In genomic region chr2:197705143-197705911, GRCh38 we compare ENCODE assay signal across 1 cellular context.
A peak's percentile ranks its signal among the peaks of the same experiment; 100 is the strongest.
TF ChIP-seq lines count a peak whose summit lies in the region.

Gene MARS2 (plus strand): TSS chr2:197705369. CDS start chr2:197705406, 37 bp downstream.

TF ChIP-seq in K562, 482 proteins besides CTCF, POLR2A, EP300 and RAD21 (continued from another document and continues in another):
- TF ChIP-seq ARID4B (CRISPR knock-in tag; IDR thresholded peaks at IDR 0.05) (peak; percentile 94), HMGN3 (IDR thresholded peaks at IDR 0.05; ENCODE audit: borderline replicate concordance, extremely low read depth, insufficient read length, low read depth, low read length) (no peak), ZNF175 (CRISPR knock-in tag; IDR thresholded peaks at IDR 0.05; ENCODE audit: low read depth) (0 out of 2 replicates have a peak, but pooled peaks have one; percentile 49), SUPT5H (IDR thresholded peaks at IDR 0.05) (peak; percentile 69; the same call in 1 of the 2 replicates), CTBP1 (IDR thresholded peaks at IDR 0.05; ENCODE audit: borderline replicate concordance) (peak; percentile 56; the same call in 1 of the 2 replicates), E2F6 (IDR thresholded peaks at IDR 0.05; ENCODE audit: borderline replicate concordance in 1 of 2, extremely low read depth in 1 of 2, insufficient read depth in 1 of 2, insufficient read length in 1 of 2, low read depth in 1 of 2, low read length in 1 of 2, poor library complexity in 1 of 2, severe bottlenecking in 1 of 2) (peak in 1 of 2 experiments; percentile 82), NRF1 (conservative IDR thresholded peaks at IDR 0.05 in 1 of 2, IDR thresholded peaks at IDR 0.05 in 1 of 2) (peak; percentile 93 to 94), RBFOX2 (IDR thresholded peaks at IDR 0.05; ENCODE audit: low read depth, low read length) (peak; percentile 82), ETS1 (conservative IDR thresholded peaks at IDR 0.05; ENCODE audit: control insufficient read depth, low read depth, low read length) (peak; percentile 34; the same call in 1 of the 2 replicates), THRA (IDR thresholded peaks at IDR 0.05) (no peak), TAF1 (IDR thresholded peaks at IDR 0.05; ENCODE audit: control insufficient read depth, extremely low read depth, insufficient read depth, low read length, severe bottlenecking) (peak; percentile 79), MYC (IDR thresholded peaks at IDR 0.05; ENCODE audit: low read depth, low read length) (peak; percentile 93), MYC (CRISPR knock-in tag; IDR thresholded peaks at IDR 0.05; ENCODE audit: borderline replicate concordance, low read depth) (peak; percentile 63; the same call in 1 of the 2 replicates), ZFX (CRISPR knock-in tag; IDR thresholded peaks at IDR 0.05) (peak; percentile 18; the same call in 1 of the 2 replicates), ZNF57 (CRISPR knock-in tag; IDR thresholded peaks at IDR 0.05) (no peak), ZBTB8A (IDR thresholded peaks at IDR 0.05; ENCODE audit: partially characterized antibody) (no peak), USF2 (CRISPR knock-in tag; IDR thresholded peaks at IDR 0.05) (peak; percentile 52; the same call in 1 of the 2 replicates), TRIM24 (IDR thresholded peaks at IDR 0.05) (no peak), ZNF212 (CRISPR knock-in tag; IDR thresholded peaks at IDR 0.05) (no peak), ZNF354B (CRISPR knock-in tag; IDR thresholded peaks at IDR 0.05) (no peak), RB1 (IDR thresholded peaks at IDR 0.05; ENCODE audit: low read depth) (0 out of 2 replicates have a peak, but pooled peaks have one; percentile 31), KDM5B (IDR thresholded peaks at IDR 0.05; ENCODE audit: insufficient replicate concordance, low read depth, low read length) (peak; percentile 92), EGR1 (conservative IDR thresholded peaks at IDR 0.05) (peak; percentile 50), CBX1 (IDR thresholded peaks at IDR 0.05; ENCODE audit: low read depth) (0 out of 2 replicates have a peak, but pooled peaks have one; percentile 19), PRMT5 (CRISPR knock-in tag; IDR thresholded peaks at IDR 0.05) (no peak), POLR2AphosphoS5 (IDR thresholded peaks at IDR 0.05; ENCODE audit: control insufficient read depth, insufficient read depth, low read depth, low read length) (peak; percentile 89), YY1 (IDR thresholded peaks at IDR 0.05; ENCODE audit: borderline replicate concordance in 1 of 3, control insufficient read depth in 1 of 3, extremely low read depth in 1 of 3, insufficient read depth in 3 of 3, insufficient read length in 1 of 3, insufficient replicate concordance in 2 of 3, low read depth in 1 of 3, low read length in 2 of 3) (peak in 2 of 3 experiments; percentile 74 to 86), UBTF (IDR thresholded peaks at IDR 0.05; ENCODE audit: borderline replicate concordance in 1 of 2, low read depth in 2 of 2, low read length in 2 of 2) (peak in 1 of 2 experiments; percentile 46; a peak in 1 of 4 replicates), CXXC5 (CRISPR knock-in tag; IDR thresholded peaks at IDR 0.05) (peak; percentile 80), ZNF280B (CRISPR knock-in tag; IDR thresholded peaks at IDR 0.05) (no peak), MAZ (CRISPR knock-in tag; conservative IDR thresholded peaks at IDR 0.05 in 1 of 2, IDR thresholded peaks at IDR 0.05 in 1 of 2) (peak in 1 of 2 experiments; percentile 71; a peak in 2 of 4 replicates), CHCHD3 (CRISPR knock-in tag; IDR thresholded peaks at IDR 0.05) (no peak), PURB (CRISPR knock-in tag; IDR thresholded peaks at IDR 0.05; ENCODE audit: low read depth) (no peak), PHF20 (IDR thresholded peaks at IDR 0.05; ENCODE audit: partially characterized antibody) (no peak), ZNF740 (CRISPR knock-in tag; IDR thresholded peaks at IDR 0.05) (0 out of 2 replicates have a peak, but pooled peaks have one; percentile 34), ZNF740 (tag; IDR thresholded peaks at IDR 0.05) (no peak), TEAD1 (CRISPR knock-in tag; IDR thresholded peaks at IDR 0.05) (peak in 1 of 2 experiments; percentile 73; a peak in 2 of 4 replicates), ZBTB2 (IDR thresholded peaks at IDR 0.05) (peak; percentile 59; the same call in 1 of the 2 replicates), BCOR (IDR thresholded peaks at IDR 0.05) (0 out of 2 replicates have a peak, but pooled peaks have one; percentile 12), BHLHE40 (IDR thresholded peaks at IDR 0.05; ENCODE audit: low read length) (peak; percentile 92), ZNF408 (CRISPR knock-in tag; IDR thresholded peaks at IDR 0.05; ENCODE audit: low read depth) (no peak), CCNT2 (IDR thresholded peaks at IDR 0.05; ENCODE audit: borderline replicate concordance, extremely low read depth, insufficient read length, low read depth, low read length) (peak; percentile 21), CREB1 (IDR thresholded peaks at IDR 0.05) (peak; percentile 67; the same call in 1 of the 2 replicates), CREB1 (CRISPR knock-in tag; IDR thresholded peaks at IDR 0.05) (no peak; the same call in 1 of the 2 replicates), MXI1 (IDR thresholded peaks at IDR 0.05; ENCODE audit: low read depth, low read length) (peak; percentile 90), ZNF511 (CRISPR knock-in tag; IDR thresholded peaks at IDR 0.05) (peak; percentile 75; the same call in 1 of the 2 replicates), MXD1 (CRISPR knock-in tag; IDR thresholded peaks at IDR 0.05; ENCODE audit: borderline replicate concordance, poor library complexity, severe bottlenecking) (peak; percentile 84), ATF7 (IDR thresholded peaks at IDR 0.05) (0 out of 2 replicates have a peak, but pooled peaks have one; percentile 46)
